ENCODE assay signal across 1 cellular context in genomic region chr11:10454902-10455631, GRCh38.
TF ChIP-seq lines count a peak whose summit lies in the region.

AMPD3 (plus strand) TSS chr11:10455264; CDS start chr11:10461520, 6,256 bp downstream.

TF ChIP-seq in GM12878, 131 proteins besides CTCF, POLR2A, EP300 and RAD21 (continued from another document and continues in another):
- TF ChIP-seq NKRF (conservative IDR thresholded peaks at IDR 0.05) (no peak), NBN (IDR thresholded peaks at IDR 0.05) (no peak), LARP7 (IDR thresholded peaks at IDR 0.05) (0 out of 2 replicates have a peak, but pooled peaks have one; percentile 22), TCF12 (IDR thresholded peaks at IDR 0.05; ENCODE audit: low read depth, low read length) (peak; percentile 62; the same call in 1 of the 2 replicates), BMI1 (IDR thresholded peaks at IDR 0.05; ENCODE audit: borderline replicate concordance) (no peak), MTA2 (IDR thresholded peaks at IDR 0.05; ENCODE audit: low read depth) (no peak; the same call in 1 of the 2 replicates), ZZZ3 (IDR thresholded peaks at IDR 0.05; ENCODE audit: control insufficient read depth, insufficient read length, low read depth) (no peak), ZNF622 (IDR thresholded peaks at IDR 0.05) (no peak), IRF5 (IDR thresholded peaks at IDR 0.05; ENCODE audit: borderline replicate concordance) (no peak), ESRRA (IDR thresholded peaks at IDR 0.05; ENCODE audit: low read length) (no peak), USF1 (IDR thresholded peaks at IDR 0.05; ENCODE audit: borderline replicate concordance, extremely low read length, insufficient read depth, low read depth, low read length) (no peak), SUPT20H (IDR thresholded peaks at IDR 0.05; ENCODE audit: borderline replicate concordance, control insufficient read depth, low read depth, low read length) (no peak), FOS (IDR thresholded peaks at IDR 0.05; ENCODE audit: borderline replicate concordance, extremely low read depth, insufficient read length) (no peak), BCLAF1 (IDR thresholded peaks at IDR 0.05) (no peak), NFYA (IDR thresholded peaks at IDR 0.05; ENCODE audit: borderline replicate concordance, low read depth, low read length) (no peak), CUX1 (IDR thresholded peaks at IDR 0.05; ENCODE audit: insufficient replicate concordance, low read depth, low read length) (no peak), STAT3 (IDR thresholded peaks at IDR 0.05; ENCODE audit: low read depth, low read length) (no peak), ZBED1 (IDR thresholded peaks at IDR 0.05; ENCODE audit: borderline replicate concordance) (no peak), RB1 (IDR thresholded peaks at IDR 0.05; ENCODE audit: borderline replicate concordance) (no peak), PAX5 (IDR thresholded peaks at IDR 0.05; ENCODE audit: borderline replicate concordance, low read depth, low read length) (peak; percentile 70; the same call in 1 of the 2 replicates), REST (IDR thresholded peaks at IDR 0.05; ENCODE audit: low read depth, low read length) (no peak), JUND (IDR thresholded peaks at IDR 0.05; ENCODE audit: low read depth, low read length) (0 out of 2 replicates have a peak, but pooled peaks have one; percentile 35), FOXK2 (IDR thresholded peaks at IDR 0.05) (no peak), ATF2 (IDR thresholded peaks at IDR 0.05; ENCODE audit: low read length) (peak; percentile 77), STAT1 (conservative IDR thresholded peaks at IDR 0.05) (no peak), EGR1 (IDR thresholded peaks at IDR 0.05; ENCODE audit: borderline replicate concordance in 1 of 2, low read depth in 2 of 2, low read length in 2 of 2) (no peak), CHD1 (IDR thresholded peaks at IDR 0.05; ENCODE audit: low read depth, low read length) (no peak), SMC3 (IDR thresholded peaks at IDR 0.05; ENCODE audit: borderline replicate concordance, low read length) (no peak), TCF7 (IDR thresholded peaks at IDR 0.05; ENCODE audit: borderline replicate concordance) (no peak), HDGF (IDR thresholded peaks at IDR 0.05) (no peak), IKZF2 (IDR thresholded peaks at IDR 0.05) (peak; percentile 81 to 84), PBX3 (IDR thresholded peaks at IDR 0.05; ENCODE audit: insufficient replicate concordance, low read depth, low read length) (no peak), ZNF592 (IDR thresholded peaks at IDR 0.05) (no peak), KAT2A (conservative IDR thresholded peaks at IDR 0.05; ENCODE audit: control insufficient read depth, low read depth, low read length) (no peak), PML (IDR thresholded peaks at IDR 0.05; ENCODE audit: low read length) (no peak)
